ENCODE assay signal across 8 cellular contexts in the genomic region with DNA sequence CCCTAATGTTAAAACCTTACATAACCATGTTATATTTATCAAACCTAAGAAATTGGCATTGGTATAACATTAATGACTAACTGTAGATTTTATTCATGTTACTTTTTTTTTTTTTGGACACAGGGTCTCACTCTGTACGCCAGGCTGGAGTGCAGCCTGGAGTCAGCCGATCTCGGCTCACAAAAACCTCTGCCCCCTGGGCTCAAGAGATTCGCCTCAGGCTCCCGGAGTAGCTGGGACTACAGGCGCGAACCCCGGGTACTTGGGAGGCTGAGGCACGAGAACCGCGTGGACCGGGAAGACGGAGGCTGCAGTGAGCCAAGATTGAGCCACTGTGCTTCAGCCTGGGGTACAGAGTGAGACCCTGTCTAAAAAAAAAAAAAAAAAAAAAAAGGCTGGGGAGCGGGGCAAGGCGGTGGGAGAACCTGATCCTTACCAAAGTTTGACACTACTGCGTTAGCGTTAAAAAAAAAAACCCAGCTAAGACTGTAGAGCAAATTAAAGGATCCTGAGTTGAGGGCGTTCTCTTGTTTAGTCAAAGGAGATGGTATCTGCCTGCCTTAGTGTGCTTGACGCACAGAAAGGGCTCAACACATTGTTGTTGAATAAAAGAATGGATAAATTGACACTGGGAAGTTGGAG. TPM values are rescaled to one million over a fixed set of nuclear protein-coding genes. Genes with fewer than 3 reads are reported as not detected.
DNase-seq lines count a peak whose midpoint lies in the region; ATAC-seq and TF ChIP-seq lines count a peak whose summit lies in the region.
"Not testable (repeated sequence)": the region's sequence is repeated elsewhere in the genome, so short reads cannot be mapped to it uniquely, and the experiment has no call there.

No MANE protein-coding gene starts in this region.

- intact Hi-C loops in esophagus squamous epithelium (cut with DNase I); lower lobe of right lung (cut with DNase I): not testable (repeated sequence)

- not testable (repeated sequence) for H3K9me3 Mint-ChIP-seq in T-helper 1 cell treated with Interleukin-12 subunit alpha and Interleukin-12 subunit beta and Interleukin-4 antibody, amounts not matched to agents 30 μg/mL and 1 μg/mL, for 36 hours

- H3K36me3 Mint-ChIP-seq in T-helper 1 cell treated with Interleukin-12 subunit alpha and Interleukin-12 subunit beta and Interleukin-4 antibody, amounts not matched to agents 30 μg/mL and 1 μg/mL, for 36 hours (ENCODE audit: low read depth) = not testable (repeated sequence)

- H3K4me1 ChIP-seq in ACC112 (ENCODE audit: control insufficient read depth, insufficient read depth, low read length, unreplicated experiment) (peaks cover 14% of the 10 kb centered on the region), adipocyte (ENCODE audit: control insufficient read depth, insufficient read depth, low read length) (peaks cover 18% of the 10 kb centered on the region), esophagus squamous epithelium (peaks cover 0 to 31% (median 0%) of the 10 kb centered on the region in 3 donors), lower lobe of right lung (peaks cover 22% of the 10 kb centered on the region)
- H3K4me1 ChIP-seq in GM23248 (ENCODE audit: insufficient read depth) = not testable (repeated sequence)

- not testable (repeated sequence) for H3K36me3 ChIP-seq in ACC112 (ENCODE audit: insufficient read depth, low read length); GM23248 (ENCODE audit: low read depth); adipocyte (ENCODE audit: control insufficient read depth, insufficient read depth, low read length, severe bottlenecking); esophagus squamous epithelium; lower lobe of right lung

- not testable (repeated sequence) for TF ChIP-seq POLR2A in NB4 (IDR thresholded peaks at IDR 0.05; ENCODE audit: extremely low read depth, insufficient read length); esophagus squamous epithelium (IDR thresholded peaks at IDR 0.05)

- WGBS in GM23248 (ENCODE audit: low coverage in 1 of 2, low lambda C conversion rate in 2 of 2, missing lambda C conversion rate in 2 of 2), 2 experiments = 26 to 30% methylated on average over 16 to 19 of the region's 19 CpGs
- 21 to 22% methylated on average over 15 to 16 of the region's 19 CpGs for WGBS in esophagus squamous epithelium, 2 donors

- H3K27ac Mint-ChIP-seq in T-helper 1 cell treated with Interleukin-12 subunit alpha and Interleukin-12 subunit beta and Interleukin-4 antibody, amounts not matched to agents 30 μg/mL and 1 μg/mL, for 36 hours = peak overlapping the region; percentile 96

- not testable (repeated sequence) for H3F3A ChIP-seq in GM23248 (ENCODE audit: insufficient read depth)

- H3K79me2 ChIP-seq in ACC112 (ENCODE audit: control insufficient read depth, insufficient read depth, low read length, unreplicated experiment); GM23248 (ENCODE audit: insufficient read depth): not testable (repeated sequence)

- H2AFZ ChIP-seq in ACC112 (ENCODE audit: low read length, unreplicated experiment); GM23248: not testable (repeated sequence)

- H3K4me2 ChIP-seq in GM23248 (ENCODE audit: unreplicated experiment) = peak overlapping the region; percentile 48

- TF ChIP-seq CTCF in NB4 (IDR thresholded peaks at IDR 0.05; ENCODE audit: low read depth, low read length); esophagus squamous epithelium (IDR thresholded peaks at IDR 0.05); lower lobe of right lung (IDR thresholded peaks at IDR 0.05); retinal pigment epithelial cell (conservative IDR thresholded peaks at IDR 0.05; ENCODE audit: low read depth, low read length): not testable (repeated sequence)

- DNase-seq in GM23248 (peak; percentile 22), NB4 (ENCODE audit: low read depth) (peak; percentile 58), adipocyte (ENCODE audit: low read depth) (peak; percentile 21)
- DNase-seq in esophagus squamous epithelium (lab: John Stamatoyannopoulos, UW); lower lobe of right lung; retinal pigment epithelial cell (ENCODE audit: low read depth): not testable (repeated sequence)

- H3K9me2 ChIP-seq in GM23248 (ENCODE audit: insufficient read depth) = not testable (repeated sequence)

- H3K4me1 Mint-ChIP-seq in T-helper 1 cell treated with Interleukin-12 subunit alpha and Interleukin-12 subunit beta and Interleukin-4 antibody, amounts not matched to agents 30 μg/mL and 1 μg/mL, for 36 hours (ENCODE audit: low read depth) = peaks cover 19% of the 10 kb centered on the region

- H4K20me1 ChIP-seq in GM23248 (ENCODE audit: insufficient read depth) = not testable (repeated sequence)

- not testable (repeated sequence) for H3K9me3 ChIP-seq in GM23248 (ENCODE audit: low read depth); adipocyte (ENCODE audit: control insufficient read depth, low read length); esophagus squamous epithelium; lower lobe of right lung

- ATAC-seq in lower lobe of right lung = not testable (repeated sequence)

- H3K9ac ChIP-seq in GM23248; adipocyte (ENCODE audit: low read length): not testable (repeated sequence)

- peak overlapping the region; percentile 87 for H3K4me3 Mint-ChIP-seq in T-helper 1 cell treated with Interleukin-12 subunit alpha and Interleukin-12 subunit beta and Interleukin-4 antibody, amounts not matched to agents 30 μg/mL and 1 μg/mL, for 36 hours

- not testable (repeated sequence) for H3K27me3 ChIP-seq in ACC112 (ENCODE audit: insufficient read depth, low read length); GM23248 (replicated peaks; ENCODE audit: insufficient read depth); adipocyte (replicated peaks; ENCODE audit: control insufficient read depth, insufficient read depth, low read length); esophagus squamous epithelium; lower lobe of right lung (ENCODE audit: low read depth)

- not testable (repeated sequence) for H3K27ac ChIP-seq in ACC112 (ENCODE audit: low read depth, low read length); GM23248
- H3K27ac ChIP-seq in esophagus squamous epithelium (peak overlapping the region in 3 of 4 donors; percentile 90 to 95 (median 94)), lower lobe of right lung (peak overlapping the region; percentile 81)

- H3K4me3 ChIP-seq in ACC112 (ENCODE audit: low read depth, low read length) = peak overlapping the region; percentile 76
- H3K4me3 ChIP-seq in GM23248 = peak overlapping the region; percentile 88
- H3K4me3 ChIP-seq in NB4 (ENCODE audit: low read depth, low read length) = peak overlapping the region; percentile 73
- H3K4me3 ChIP-seq in adipocyte (ENCODE audit: low read length) = peak overlapping the region; percentile 91
- H3K4me3 ChIP-seq in esophagus squamous epithelium = peak overlapping the region in 2 of 4 donors; percentile 76 to 84
- H3K4me3 ChIP-seq in lower lobe of right lung = peak overlapping the region; percentile 66
- peak overlapping the region; percentile 67 for H3K4me3 ChIP-seq in retinal pigment epithelial cell (ENCODE audit: low read length)

- in situ Hi-C loops in GM23248 (cut with MboI) = not testable (repeated sequence)

- H3K27me3 Mint-ChIP-seq in T-helper 1 cell treated with Interleukin-12 subunit alpha and Interleukin-12 subunit beta and Interleukin-4 antibody, amounts not matched to agents 30 μg/mL and 1 μg/mL, for 36 hours (ENCODE audit: low read depth) = peaks cover 33% of the 10 kb centered on the region

RNA-seq across cellular contexts. Expression of gene HSPA6, which starts 5.2 kb away (rescaled TPM):
- total RNA-seq in GM23248 (2014; rRNA removed; shearing (Covaris generic)) = not detected in 2 replicates
- polyA plus RNA-seq in GM23248 (2016; fragmentation: Nextera tagmentation; extraction: Ambion mirVana) = 0.13 and 0.23 TPM in 2 replicates
- total RNA-seq in esophagus squamous epithelium (1 to 10 TPM; 1.3 to 4.2 (median 3.2) TPM), lower lobe of right lung (13.0 TPM)

RNA-seq across cellular contexts. Expression of gene FCGR3A, which starts 20.0 kb away (rescaled TPM):
- total RNA-seq in GM23248 (2014; rRNA removed; shearing (Covaris generic)) = not detected in 2 replicates
- polyA plus RNA-seq in GM23248 (2016; fragmentation: Nextera tagmentation; extraction: Ambion mirVana) = not detected in 2 replicates
- 10 to 100 TPM in 1 of 4 donors, 1 to 10 TPM in 2, under 1 TPM in 1; 0.23 to 15.5 (median 1.9) TPM for total RNA-seq in esophagus squamous epithelium
- total RNA-seq in lower lobe of right lung = 323 TPM

RNA-seq across cellular contexts. Expression of gene FCGR2A, which starts 24.3 kb away (rescaled TPM):
- total RNA-seq in GM23248 (2014; rRNA removed; shearing (Covaris generic)) = not detected in 2 replicates
- not detected in 2 replicates for polyA plus RNA-seq in GM23248 (2016; fragmentation: Nextera tagmentation; extraction: Ambion mirVana)
- total RNA-seq in esophagus squamous epithelium (10 to 100 TPM in 2 of 4 donors, 1 to 10 TPM in 2; 4.3 to 33.9 (median 19.6) TPM), lower lobe of right lung (223 TPM)

Comparison
In these comparisons a context has a peak if more than half of its experiments do, and no peak if none do; other contexts are left out.
1. RNA of gene FCGR3A, which starts 20.0 kb away (total RNA-seq): 323 TPM in lower lobe of right lung (single experiment); 0.23 to 15.5 TPM in esophagus squamous epithelium and not detected in GM23248; every median in the first group is over 10 times any median in the second.